1 cellular context compared by ENCODE assay signal in the genomic region with DNA sequence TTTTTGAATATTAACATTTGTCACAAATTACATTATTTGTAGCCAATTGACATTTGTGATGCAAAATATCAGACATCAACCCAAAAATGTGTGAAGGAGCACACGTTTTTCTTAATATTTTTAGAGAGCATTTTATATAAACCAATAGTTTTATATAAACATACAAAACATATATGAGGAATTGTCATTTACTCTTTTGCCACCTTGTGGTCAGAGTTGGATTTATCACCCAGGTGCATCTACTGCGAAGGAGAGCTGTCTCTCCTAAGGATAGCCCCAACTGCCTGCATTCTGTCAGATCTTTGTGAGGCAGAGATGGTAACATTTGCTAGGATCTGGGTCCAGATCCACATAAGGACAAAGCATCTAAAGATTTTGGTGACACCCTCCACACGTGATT.
TF ChIP-seq lines count a peak whose summit lies in the region.

No MANE protein-coding gene starts in this region.

TF ChIP-seq in K562, 482 proteins besides CTCF, POLR2A, EP300 and RAD21:
- TF ChIP-seq, protein P1, sequence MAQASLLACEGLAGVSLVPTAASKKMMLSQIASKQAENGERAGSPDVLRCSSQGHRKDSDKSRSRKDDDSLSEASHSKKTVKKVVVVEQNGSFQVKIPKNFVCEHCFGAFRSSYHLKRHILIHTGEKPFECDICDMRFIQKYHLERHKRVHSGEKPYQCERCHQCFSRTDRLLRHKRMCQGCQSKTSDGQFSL (CRISPR knock-in tag; IDR thresholded peaks at IDR 0.05): no peak
- TF ChIP-seq, protein P1 (tag; IDR thresholded peaks at IDR 0.05): no peak
- TF ChIP-seq SMC3 (conservative IDR thresholded peaks at IDR 0.05; ENCODE audit: insufficient read depth, low read depth, low read length) (0 out of 2 replicates have a peak, but pooled peaks have one; percentile 11), EHMT2 (IDR thresholded peaks at IDR 0.05) (no peak), ZNF324 (CRISPR knock-in tag; IDR thresholded peaks at IDR 0.05) (no peak)
- TF ChIP-seq, protein P2, sequence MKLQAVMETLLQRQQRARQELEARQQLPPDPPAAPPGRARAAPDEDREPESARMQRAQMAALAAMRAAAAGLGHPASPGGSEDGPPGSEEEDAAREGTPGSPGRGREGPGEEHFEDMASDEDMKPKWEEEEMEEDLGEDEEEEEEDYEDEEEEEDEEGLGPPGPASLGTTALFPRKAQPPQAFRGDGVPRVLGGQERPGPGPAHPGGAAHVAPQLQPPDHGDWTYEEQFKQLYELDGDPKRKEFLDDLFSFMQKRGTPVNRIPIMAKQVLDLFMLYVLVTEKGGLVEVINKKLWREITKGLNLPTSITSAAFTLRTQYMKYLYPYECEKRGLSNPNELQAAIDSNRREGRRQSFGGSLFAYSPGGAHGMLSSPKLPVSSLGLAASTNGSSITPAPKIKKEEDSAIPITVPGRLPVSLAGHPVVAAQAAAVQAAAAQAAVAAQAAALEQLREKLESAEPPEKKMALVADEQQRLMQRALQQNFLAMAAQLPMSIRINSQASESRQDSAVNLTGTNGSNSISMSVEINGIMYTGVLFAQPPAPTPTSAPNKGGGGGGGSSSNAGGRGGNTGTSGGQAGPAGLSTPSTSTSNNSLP (IDR thresholded peaks at IDR 0.05; ENCODE audit: borderline replicate concordance, low read depth, low read length): peak; percentile 79
TF ChIP-seq in K562: peak in this region for 2.
